Comparison of ENCODE assay signal across 3 cellular contexts in genomic region chr4:166280642-166281041, GRCh38.
"Had no signal": no experiment of that assay in that cellular context is flagged by ENCODE, and none has a peak within 500 bp of the region (broad histone marks: within the 10 kb centered on the region; RNA-seq: fewer than 3 reads in every experiment).

No MANE protein-coding gene starts in this region.

- DNase-seq: GDM1, GF-D8 had no signal

- H3K4me3 ChIP-seq: GM12878 had no signal

- ATAC-seq: GM12878 had no signal
